Comparison of ENCODE assay signal across 6 cellular contexts in genomic region chr7:11516328-11516727, GRCh38.
"Had no signal": no experiment of that assay in that cellular context is flagged by ENCODE, and none has a peak within 500 bp of the region (broad histone marks: within the 10 kb centered on the region; RNA-seq: fewer than 3 reads in every experiment).

No MANE protein-coding gene starts in this region.

- H3K27ac Mint-ChIP-seq: HFFc6 had no signal

- H3K4me3 Mint-ChIP-seq: HFFc6 had no signal

- ATAC-seq: HCT116 had no signal

- DNase-seq: GM23248, GOT3, H7, HFFc6, IMR-90 had no signal
